8 cellular contexts compared by ENCODE assay signal in genomic region chr6:30914076-30914853, GRCh38. TPM values are rescaled to one million over a fixed set of nuclear protein-coding genes. Genes with fewer than 3 reads are reported as not detected.
DNase-seq lines count a peak whose midpoint lies in the region; ATAC-seq and TF ChIP-seq lines count a peak whose summit lies in the region.

VARS2 (plus strand) TSS chr6:30914238; CDS start chr6:30914837, 599 bp downstream.

- peaks cover 21 to 35% of the 10 kb centered on the region in 2 donors for H3K4me1 ChIP-seq in left lung

- H3K9me3 Mint-ChIP-seq in activated CD4-positive, alpha-beta T cell treated with anti-CD3 and anti-CD28 coated beads, Interleukin-2, amount 10 ng/mL, durations not matched to agents 24 days and 14 days = no peaks in the 10 kb centered on the region

- peak within 1 kb of the TSS; percentile 92 for H3K4me3 Mint-ChIP-seq in activated CD4-positive, alpha-beta T cell treated with anti-CD3 and anti-CD28 coated beads, Interleukin-2, amount 10 ng/mL, durations not matched to agents 24 days and 14 days

- H3K9me3 ChIP-seq in left lung = no peaks in the 10 kb centered on the region

- intact Hi-C loops in activated CD4-positive, alpha-beta T cell treated with anti-CD3 and anti-CD28 coated beads, Interleukin-2, amount 10 ng/mL, durations not matched to agents 24 days and 14 days (cut with micrococcal nuclease) = loop anchor here (2.0 to 10.0 kb wide), 6 partner anchors 29 to 173 kb away; partner anchors contain the start of gene DDR1
- intact Hi-C loops in left lung (cut with DNase I) = loop anchor here in 1 of 2 donors (10.0 kb wide), 1 partner anchor 161 kb away; no protein-coding TSS in a partner anchor

- H3K4me3 ChIP-seq in BJ (ENCODE audit: low read depth, low read length) = peak within 1 kb of the TSS; percentile 37
- peak within 1 kb of the TSS; percentile 73 for H3K4me3 ChIP-seq in coronary artery
- H3K4me3 ChIP-seq in left lung = peak within 1 kb of the TSS; percentile 60 to 62

- TF ChIP-seq POLR2A in GM19099 (IDR thresholded peaks at IDR 0.05; ENCODE audit: extremely low read depth, insufficient read length, low read depth) = peak; percentile 78

- peak; percentile 49 for TF ChIP-seq CTCF in BJ (IDR thresholded peaks at IDR 0.05; ENCODE audit: insufficient read depth, low read depth, low read length)
- TF ChIP-seq CTCF in coronary artery (IDR thresholded peaks at IDR 0.05) = no peak
- TF ChIP-seq CTCF in left lung (IDR thresholded peaks at IDR 0.05) = peak; percentile 14 to 39

- DNase-seq in BJ (ENCODE audit: low read depth) (peak; percentile 64), NCI-H510A treated with DMSO at 0.1 percent for 48 hours (lab: John Stamatoyannopoulos, UW) (peak; percentile 72), coronary artery (ENCODE audit: low spot score) (peak; percentile 96), left lung (peak; percentile 92 to 97)
- peak; percentile 98 for DNase-seq in activated CD4-positive, alpha-beta T cell treated with anti-CD3 and anti-CD28 coated beads, Interleukin-2, amount 10 ng/mL, durations not matched to agents 24 days and 14 days
- DNase-seq in stimulated activated CD4-positive, alpha-beta T cell treated with anti-CD3 and anti-CD28 coated beads, Interleukin-4, amount 100 ng/mL, for 1 hour = peak; percentile 83

- CTCF ChIA-PET in BJ (lab: Yijun Ruan, JAX) = interaction anchor here (0.6 to 12.2 kb wide), 34 partner anchors 8 to 242 kb away, joined by 3 to 194 read pairs (median 6); partner anchors contain the start of genes CDSN, DDR1, DHX16 and MUCL3

- peak; percentile 81 for ATAC-seq in HG03442 (IDR thresholded peaks at IDR 0.05; ENCODE audit: unreplicated experiment)
- ATAC-seq in left lung = peak; percentile 92

- peaks cover 40% of the 10 kb centered on the region for H3K4me1 Mint-ChIP-seq in activated CD4-positive, alpha-beta T cell treated with anti-CD3 and anti-CD28 coated beads, Interleukin-2, amount 10 ng/mL, durations not matched to agents 24 days and 14 days

- no peaks in the 10 kb centered on the region for H3K27me3 Mint-ChIP-seq in activated CD4-positive, alpha-beta T cell treated with anti-CD3 and anti-CD28 coated beads, Interleukin-2, amount 10 ng/mL, durations not matched to agents 24 days and 14 days

- POLR2A ChIA-PET in BJ (lab: Charles Lee) = interaction anchor here (0.6 to 1.5 kb wide), 2 partner anchors 157 to 178 kb away, joined by 4 to 15 read pairs; no protein-coding TSS in a partner anchor

- peak within 1 kb of the TSS; percentile 98 for H3K27ac Mint-ChIP-seq in activated CD4-positive, alpha-beta T cell treated with anti-CD3 and anti-CD28 coated beads, Interleukin-2, amount 10 ng/mL, durations not matched to agents 24 days and 14 days

- H3K27ac ChIP-seq in coronary artery = peak within 1 kb of the TSS; percentile 73 to 91
- peak within 1 kb of the TSS; percentile 82 to 93 for H3K27ac ChIP-seq in left lung

- peaks cover 65% of the 10 kb centered on the region for H3K36me3 Mint-ChIP-seq in activated CD4-positive, alpha-beta T cell treated with anti-CD3 and anti-CD28 coated beads, Interleukin-2, amount 10 ng/mL, durations not matched to agents 24 days and 14 days (ENCODE audit: low read depth)

- H3K36me3 ChIP-seq in BJ (ENCODE audit: control insufficient read depth, insufficient read depth, low read length) = peaks cover 24% of the 10 kb centered on the region
- H3K36me3 ChIP-seq in left lung = peaks cover 0 to 43% of the 10 kb centered on the region in 2 donors

- H3K27me3 ChIP-seq in BJ (ENCODE audit: control insufficient read depth, insufficient read depth, low read length) (no peaks in the 10 kb centered on the region), left lung (no peaks in the 10 kb centered on the region)

RNA-seq across cellular contexts. Expression of gene VARS2, which starts in this region (rescaled TPM):
- polyA plus RNA-seq in BJ (2011; rRNA removed) = 14.8 and 16.1 TPM in 2 replicates
- polyA minus RNA-seq in BJ (2011; rRNA and poly(A)+ RNA removed) = 10.3 and 15.8 TPM in 2 replicates
- 74.8 and 84.2 TPM in 2 replicates for total RNA-seq in activated CD4-positive, alpha-beta T cell treated with anti-CD3 and anti-CD28 coated beads, Interleukin-2, amount 10 ng/mL, durations not matched to agents 24 days and 14 days
- total RNA-seq in left lung = 10 to 100 TPM; 34.0 to 40.3 TPM

Comparison
In these comparisons a context has a peak if more than half of its experiments do, and no peak if none do; other contexts are left out.
1. Peak in every context shown above with its lines: DNase-seq, ATAC-seq, H3K4me3 ChIP-seq and H3K27ac ChIP-seq.